In genomic region chr12:49345048-49345839, GRCh38 we compare ENCODE assay signal across 6 cellular contexts. TPM values are rescaled to one million over a fixed set of nuclear protein-coding genes. Genes with fewer than 3 reads are reported as not detected.
DNase-seq lines count a peak whose midpoint lies in the region; ATAC-seq and TF ChIP-seq lines count a peak whose summit lies in the region.

No MANE protein-coding gene starts in this region.

- H3K36me3 ChIP-seq in ectodermal cell (ENCODE audit: control insufficient read depth, insufficient read depth, low read length) (no peaks in the 10 kb centered on the region), sigmoid colon (no peaks in the 10 kb centered on the region)

- H3K4me1 ChIP-seq in ectodermal cell (ENCODE audit: control insufficient read depth, insufficient read depth, low read length) (peaks cover 31% of the 10 kb centered on the region), sigmoid colon (peaks cover 0 to 56% (median 55%) of the 10 kb centered on the region in 4 donors)

- TF ChIP-seq POLR2A in sigmoid colon (IDR thresholded peaks at IDR 0.05): no peak

- H3K4me3 ChIP-seq in AG10803 (ENCODE audit: low read length) (peak overlapping the region; percentile 54), ectodermal cell (ENCODE audit: insufficient read depth, low read depth, low read length) (peak overlapping the region; percentile 21), sigmoid colon (peak overlapping the region; percentile 11 to 45 (median 38))

- WGBS in ectodermal cell, 2 experiments: 0 to 1% methylated on average over 71 of the region's 71 CpGs
- WGBS in sigmoid colon, 2 donors: 1% methylated on average over 71 of the region's 71 CpGs

- peaks cover 99% of the 10 kb centered on the region for H3K27me3 ChIP-seq in ectodermal cell (ENCODE audit: control insufficient read depth, insufficient read depth, low read length, poor library complexity, severe bottlenecking)
- H3K27me3 ChIP-seq in sigmoid colon: peaks cover 44 to 98% (median 82%) of the 10 kb centered on the region in 3 donors

- no peaks in the 10 kb centered on the region for H3K9me3 ChIP-seq in ectodermal cell (ENCODE audit: control insufficient read depth, low read length)
- H3K9me3 ChIP-seq in sigmoid colon: no peaks in the 10 kb centered on the region

- ATAC-seq in HG03378 (IDR thresholded peaks at IDR 0.05; ENCODE audit: unreplicated experiment): no peak

- TF ChIP-seq CTCF in AG10803 (conservative IDR thresholded peaks at IDR 0.05; ENCODE audit: low read length) (no peak), sigmoid colon (IDR thresholded peaks at IDR 0.05) (no peak)

- H3K27ac ChIP-seq in ectodermal cell (ENCODE audit: insufficient read depth, low read depth, low read length, poor library complexity, severe bottlenecking) (no peak overlapping the region), sigmoid colon (no peak overlapping the region)

- TF ChIP-seq EP300 in sigmoid colon (IDR thresholded peaks at IDR 0.05): no peak

- DNase-seq in AG10803 (ENCODE audit: low read depth) (no peak), HuH-7.5 (ENCODE audit: low spot score) (peak; percentile 75), sigmoid colon (peak; percentile 62), NCI-H1694 (lab: John Stamatoyannopoulos, UW) (no peak)

- intact Hi-C loops in sigmoid colon (cut with DNase I): no loop called here

RNA-seq across cellular contexts. Expression of gene DNAJC22, which starts 1.4 kb away (rescaled TPM):
- 0.31 TPM for polyA plus RNA-seq in ectodermal cell (2013, experiment 1 of 4)
- polyA plus RNA-seq in ectodermal cell (2013, experiment 2 of 4): 0.20 TPM
- polyA plus RNA-seq in ectodermal cell (2013, experiment 3 of 4): 0.11 TPM
- polyA plus RNA-seq in ectodermal cell (2013, experiment 4 of 4): 0.16 TPM
- total RNA-seq in sigmoid colon: under 1 TPM in 3 of 4 donors, not detected in 1; under 0.01 to 0.28 (median 0.16) TPM
- 10 to 100 TPM in 1 of 3 donors, 1 to 10 TPM in 2; 4.6 to 12.8 (median 7.8) TPM for polyA plus RNA-seq in sigmoid colon

RNA-seq across cellular contexts. Expression of gene C1QL4, which starts 8.3 kb away (rescaled TPM):
- 0.94 TPM for polyA plus RNA-seq in ectodermal cell (2013, experiment 1 of 4)
- polyA plus RNA-seq in ectodermal cell (2013, experiment 2 of 4): 0.53 TPM
- polyA plus RNA-seq in ectodermal cell (2013, experiment 3 of 4): 1.2 TPM
- 1.2 TPM for polyA plus RNA-seq in ectodermal cell (2013, experiment 4 of 4)
- total RNA-seq in sigmoid colon: not detected
- polyA plus RNA-seq in sigmoid colon: under 1 TPM in 1 of 3 donors, not detected in 2; 0.03 TPM

RNA-seq across cellular contexts. Expression of gene SPATS2, which starts 22.0 kb away (rescaled TPM):
- 56.6 TPM for polyA plus RNA-seq in ectodermal cell (2013, experiment 1 of 4)
- polyA plus RNA-seq in ectodermal cell (2013, experiment 2 of 4): 56.0 TPM
- 43.2 TPM for polyA plus RNA-seq in ectodermal cell (2013, experiment 3 of 4)
- 49.4 TPM for polyA plus RNA-seq in ectodermal cell (2013, experiment 4 of 4)
- 10 to 100 TPM; 10.3 to 32.1 (median 13.4) TPM for total RNA-seq in sigmoid colon
- polyA plus RNA-seq in sigmoid colon: 10 to 100 TPM in 2 of 3 donors, 1 to 10 TPM in 1; 6.9 to 13.8 (median 11.0) TPM

RNA-seq across cellular contexts. Expression of gene TROAP, which starts 22.2 kb away (rescaled TPM):
- 76.3 TPM for polyA plus RNA-seq in ectodermal cell (2013, experiment 1 of 4)
- 70.2 TPM for polyA plus RNA-seq in ectodermal cell (2013, experiment 2 of 4)
- polyA plus RNA-seq in ectodermal cell (2013, experiment 3 of 4): 63.5 TPM
- 64.5 TPM for polyA plus RNA-seq in ectodermal cell (2013, experiment 4 of 4)
- total RNA-seq in sigmoid colon: under 1 TPM in 1 of 4 donors, not detected in 3; 0.36 TPM
- polyA plus RNA-seq in sigmoid colon: 10 to 100 TPM in 1 of 3 donors, 1 to 10 TPM in 2; 4.8 to 25.7 (median 5.1) TPM

RNA-seq across cellular contexts. Expression of gene PRPH, which starts 50.3 kb away (rescaled TPM):
- polyA plus RNA-seq in ectodermal cell (2013, experiment 1 of 4): 0.37 TPM
- polyA plus RNA-seq in ectodermal cell (2013, experiment 2 of 4): 0.36 TPM
- polyA plus RNA-seq in ectodermal cell (2013, experiment 3 of 4): 0.91 TPM
- 0.81 TPM for polyA plus RNA-seq in ectodermal cell (2013, experiment 4 of 4)
- 10 to 100 TPM; 19.7 to 56.2 (median 38.6) TPM for total RNA-seq in sigmoid colon
- polyA plus RNA-seq in sigmoid colon: 10 to 100 TPM in 1 of 3 donors, 1 to 10 TPM in 1, under 1 TPM in 1; 0.46 to 31.8 (median 2.4) TPM

Comparison
In these comparisons a context has a peak if more than half of its experiments do, and no peak if none do; other contexts are left out.
1. DNase-seq: peak in HuH-7.5 (single experiment) and sigmoid colon (single experiment); none in AG10803 (single experiment) and NCI-H1694 (single experiment).
2. Peak in every context shown above with its lines, with median percentiles within 50 percentile points of each other: H3K4me3 ChIP-seq.